1 cellular context compared by ENCODE assay signal in the genomic region with DNA sequence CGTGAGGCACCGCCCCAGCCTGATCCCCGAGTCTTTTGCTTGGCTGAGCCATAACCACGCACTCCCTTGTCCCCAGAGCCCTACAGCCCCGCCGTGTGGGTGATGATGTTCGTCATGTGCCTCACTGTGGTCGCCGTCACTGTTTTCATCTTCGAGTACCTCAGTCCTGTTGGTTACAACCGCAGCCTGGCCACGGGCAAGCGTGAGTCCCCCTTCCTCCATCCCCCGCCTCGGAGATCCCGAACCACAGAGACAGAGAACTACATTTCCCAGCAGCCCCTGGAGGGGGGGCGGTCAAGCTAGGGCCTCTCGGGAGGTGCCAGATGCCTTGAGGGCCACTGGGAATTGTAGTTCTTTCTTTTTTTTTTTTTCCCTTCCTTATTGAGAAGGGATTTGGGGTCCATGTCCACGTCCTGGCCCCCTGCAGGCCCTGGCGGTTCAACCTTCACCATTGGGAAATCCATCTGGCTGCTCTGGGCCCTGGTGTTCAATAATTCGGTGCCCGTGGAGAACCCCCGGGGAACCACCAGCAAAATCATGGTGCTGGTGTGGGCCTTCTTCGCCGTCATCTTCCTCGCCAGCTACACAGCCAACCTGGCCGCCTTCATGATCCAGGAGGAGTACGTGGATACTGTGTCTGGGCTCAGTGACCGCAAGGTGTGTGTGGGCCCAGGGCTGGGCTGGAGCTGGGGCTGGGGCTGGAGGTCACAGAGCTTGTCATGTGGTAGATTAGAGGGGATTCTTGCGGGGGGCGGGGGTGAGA.
TF ChIP-seq lines count a peak whose summit lies in the region.

No MANE protein-coding gene starts in this region.

TF ChIP-seq in HepG2, 621 proteins besides CTCF, POLR2A, EP300 and RAD21 (continued from another document and continues in another):
- TF ChIP-seq, protein P1, sequence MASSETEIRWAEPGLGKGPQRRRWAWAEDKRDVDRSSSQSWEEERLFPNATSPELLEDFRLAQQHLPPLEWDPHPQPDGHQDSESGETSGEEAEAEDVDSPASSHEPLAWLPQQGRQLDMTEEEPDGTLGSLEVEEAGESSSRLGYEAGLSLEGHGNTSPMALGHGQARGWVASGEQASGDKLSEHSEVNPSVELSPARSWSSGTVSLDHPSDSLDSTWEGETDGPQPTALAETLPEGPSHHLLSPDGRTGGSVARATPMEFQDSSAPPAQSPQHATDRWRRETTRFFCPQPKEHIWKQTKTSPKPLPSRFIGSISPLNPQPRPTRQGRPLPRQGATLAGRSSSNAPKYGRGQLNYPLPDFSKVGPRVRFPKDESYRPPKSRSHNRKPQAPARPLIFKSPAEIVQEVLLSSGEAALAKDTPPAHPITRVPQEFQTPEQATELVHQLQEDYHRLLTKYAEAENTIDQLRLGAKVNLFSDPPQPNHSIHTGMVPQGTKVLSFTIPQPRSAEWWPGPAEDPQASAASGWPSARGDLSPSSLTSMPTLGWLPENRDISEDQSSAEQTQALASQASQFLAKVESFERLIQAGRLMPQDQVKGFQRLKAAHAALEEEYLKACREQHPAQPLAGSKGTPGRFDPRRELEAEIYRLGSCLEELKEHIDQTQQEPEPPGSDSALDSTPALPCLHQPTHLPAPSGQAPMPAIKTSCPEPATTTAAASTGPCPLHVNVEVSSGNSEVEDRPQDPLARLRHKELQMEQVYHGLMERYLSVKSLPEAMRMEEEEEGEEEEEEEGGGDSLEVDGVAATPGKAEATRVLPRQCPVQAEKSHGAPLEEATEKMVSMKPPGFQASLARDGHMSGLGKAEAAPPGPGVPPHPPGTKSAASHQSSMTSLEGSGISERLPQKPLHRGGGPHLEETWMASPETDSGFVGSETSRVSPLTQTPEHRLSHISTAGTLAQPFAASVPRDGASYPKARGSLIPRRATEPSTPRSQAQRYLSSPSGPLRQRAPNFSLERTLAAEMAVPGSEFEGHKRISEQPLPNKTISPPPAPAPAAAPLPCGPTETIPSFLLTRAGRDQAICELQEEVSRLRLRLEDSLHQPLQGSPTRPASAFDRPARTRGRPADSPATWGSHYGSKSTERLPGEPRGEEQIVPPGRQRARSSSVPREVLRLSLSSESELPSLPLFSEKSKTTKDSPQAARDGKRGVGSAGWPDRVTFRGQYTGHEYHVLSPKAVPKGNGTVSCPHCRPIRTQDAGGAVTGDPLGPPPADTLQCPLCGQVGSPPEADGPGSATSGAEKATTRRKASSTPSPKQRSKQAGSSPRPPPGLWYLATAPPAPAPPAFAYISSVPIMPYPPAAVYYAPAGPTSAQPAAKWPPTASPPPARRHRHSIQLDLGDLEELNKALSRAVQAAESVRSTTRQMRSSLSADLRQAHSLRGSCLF (CRISPR knock-in tag; IDR thresholded peaks at IDR 0.05; ENCODE audit: borderline replicate concordance) = no peak
- TF ChIP-seq AHDC1 (CRISPR knock-in tag; IDR thresholded peaks at IDR 0.05; ENCODE audit: borderline replicate concordance) = no peak
- TF ChIP-seq HIVEP1 (CRISPR knock-in tag; IDR thresholded peaks at IDR 0.05) = no peak
- no peak for TF ChIP-seq ELF4 (CRISPR knock-in tag; IDR thresholded peaks at IDR 0.05; ENCODE audit: borderline replicate concordance)
- no peak for TF ChIP-seq FOSL2 (CRISPR knock-in tag; IDR thresholded peaks at IDR 0.05)
- TF ChIP-seq NONO (IDR thresholded peaks at IDR 0.05) = no peak
- TF ChIP-seq NONO (CRISPR knock-in tag; conservative IDR thresholded peaks at IDR 0.05) = no peak
- TF ChIP-seq NFE2L1 (CRISPR knock-in tag; IDR thresholded peaks at IDR 0.05; ENCODE audit: borderline replicate concordance) = no peak
- no peak for TF ChIP-seq CHD4 (IDR thresholded peaks at IDR 0.05; ENCODE audit: borderline replicate concordance, low read length)
- TF ChIP-seq SP1 (IDR thresholded peaks at IDR 0.05) = no peak
- 0 out of 2 replicates have a peak, but pooled peaks have one; percentile 41 for TF ChIP-seq SP1 (CRISPR knock-in tag; IDR thresholded peaks at IDR 0.05)
- no peak for TF ChIP-seq ZBTB8A (CRISPR knock-in tag; IDR thresholded peaks at IDR 0.05; ENCODE audit: borderline replicate concordance, low read depth)
- no peak for TF ChIP-seq SETDB1 (CRISPR knock-in tag; IDR thresholded peaks at IDR 0.05; ENCODE audit: borderline replicate concordance)
- TF ChIP-seq, protein P2, sequence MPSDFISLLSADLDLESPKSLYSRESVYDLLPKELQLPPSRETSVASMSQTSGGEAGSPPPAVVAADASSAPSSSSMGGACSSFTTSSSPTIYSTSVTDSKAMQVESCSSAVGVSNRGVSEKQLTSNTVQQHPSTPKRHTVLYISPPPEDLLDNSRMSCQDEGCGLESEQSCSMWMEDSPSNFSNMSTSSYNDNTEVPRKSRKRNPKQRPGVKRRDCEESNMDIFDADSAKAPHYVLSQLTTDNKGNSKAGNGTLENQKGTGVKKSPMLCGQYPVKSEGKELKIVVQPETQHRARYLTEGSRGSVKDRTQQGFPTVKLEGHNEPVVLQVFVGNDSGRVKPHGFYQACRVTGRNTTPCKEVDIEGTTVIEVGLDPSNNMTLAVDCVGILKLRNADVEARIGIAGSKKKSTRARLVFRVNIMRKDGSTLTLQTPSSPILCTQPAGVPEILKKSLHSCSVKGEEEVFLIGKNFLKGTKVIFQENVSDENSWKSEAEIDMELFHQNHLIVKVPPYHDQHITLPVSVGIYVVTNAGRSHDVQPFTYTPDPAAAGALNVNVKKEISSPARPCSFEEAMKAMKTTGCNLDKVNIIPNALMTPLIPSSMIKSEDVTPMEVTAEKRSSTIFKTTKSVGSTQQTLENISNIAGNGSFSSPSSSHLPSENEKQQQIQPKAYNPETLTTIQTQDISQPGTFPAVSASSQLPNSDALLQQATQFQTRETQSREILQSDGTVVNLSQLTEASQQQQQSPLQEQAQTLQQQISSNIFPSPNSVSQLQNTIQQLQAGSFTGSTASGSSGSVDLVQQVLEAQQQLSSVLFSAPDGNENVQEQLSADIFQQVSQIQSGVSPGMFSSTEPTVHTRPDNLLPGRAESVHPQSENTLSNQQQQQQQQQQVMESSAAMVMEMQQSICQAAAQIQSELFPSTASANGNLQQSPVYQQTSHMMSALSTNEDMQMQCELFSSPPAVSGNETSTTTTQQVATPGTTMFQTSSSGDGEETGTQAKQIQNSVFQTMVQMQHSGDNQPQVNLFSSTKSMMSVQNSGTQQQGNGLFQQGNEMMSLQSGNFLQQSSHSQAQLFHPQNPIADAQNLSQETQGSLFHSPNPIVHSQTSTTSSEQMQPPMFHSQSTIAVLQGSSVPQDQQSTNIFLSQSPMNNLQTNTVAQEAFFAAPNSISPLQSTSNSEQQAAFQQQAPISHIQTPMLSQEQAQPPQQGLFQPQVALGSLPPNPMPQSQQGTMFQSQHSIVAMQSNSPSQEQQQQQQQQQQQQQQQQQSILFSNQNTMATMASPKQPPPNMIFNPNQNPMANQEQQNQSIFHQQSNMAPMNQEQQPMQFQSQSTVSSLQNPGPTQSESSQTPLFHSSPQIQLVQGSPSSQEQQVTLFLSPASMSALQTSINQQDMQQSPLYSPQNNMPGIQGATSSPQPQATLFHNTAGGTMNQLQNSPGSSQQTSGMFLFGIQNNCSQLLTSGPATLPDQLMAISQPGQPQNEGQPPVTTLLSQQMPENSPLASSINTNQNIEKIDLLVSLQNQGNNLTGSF (CRISPR knock-in tag; IDR thresholded peaks at IDR 0.05) = no peak
- TF ChIP-seq, protein P3, sequence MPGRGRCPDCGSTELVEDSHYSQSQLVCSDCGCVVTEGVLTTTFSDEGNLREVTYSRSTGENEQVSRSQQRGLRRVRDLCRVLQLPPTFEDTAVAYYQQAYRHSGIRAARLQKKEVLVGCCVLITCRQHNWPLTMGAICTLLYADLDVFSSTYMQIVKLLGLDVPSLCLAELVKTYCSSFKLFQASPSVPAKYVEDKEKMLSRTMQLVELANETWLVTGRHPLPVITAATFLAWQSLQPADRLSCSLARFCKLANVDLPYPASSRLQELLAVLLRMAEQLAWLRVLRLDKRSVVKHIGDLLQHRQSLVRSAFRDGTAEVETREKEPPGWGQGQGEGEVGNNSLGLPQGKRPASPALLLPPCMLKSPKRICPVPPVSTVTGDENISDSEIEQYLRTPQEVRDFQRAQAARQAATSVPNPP (CRISPR knock-in tag; IDR thresholded peaks at IDR 0.05) = no peak
- TF ChIP-seq TCF7L2 (IDR thresholded peaks at IDR 0.05; ENCODE audit: low read depth, low read length) = no peak
- TF ChIP-seq CBX1 (IDR thresholded peaks at IDR 0.05; ENCODE audit: low read depth) = no peak
- TF ChIP-seq, protein P4, sequence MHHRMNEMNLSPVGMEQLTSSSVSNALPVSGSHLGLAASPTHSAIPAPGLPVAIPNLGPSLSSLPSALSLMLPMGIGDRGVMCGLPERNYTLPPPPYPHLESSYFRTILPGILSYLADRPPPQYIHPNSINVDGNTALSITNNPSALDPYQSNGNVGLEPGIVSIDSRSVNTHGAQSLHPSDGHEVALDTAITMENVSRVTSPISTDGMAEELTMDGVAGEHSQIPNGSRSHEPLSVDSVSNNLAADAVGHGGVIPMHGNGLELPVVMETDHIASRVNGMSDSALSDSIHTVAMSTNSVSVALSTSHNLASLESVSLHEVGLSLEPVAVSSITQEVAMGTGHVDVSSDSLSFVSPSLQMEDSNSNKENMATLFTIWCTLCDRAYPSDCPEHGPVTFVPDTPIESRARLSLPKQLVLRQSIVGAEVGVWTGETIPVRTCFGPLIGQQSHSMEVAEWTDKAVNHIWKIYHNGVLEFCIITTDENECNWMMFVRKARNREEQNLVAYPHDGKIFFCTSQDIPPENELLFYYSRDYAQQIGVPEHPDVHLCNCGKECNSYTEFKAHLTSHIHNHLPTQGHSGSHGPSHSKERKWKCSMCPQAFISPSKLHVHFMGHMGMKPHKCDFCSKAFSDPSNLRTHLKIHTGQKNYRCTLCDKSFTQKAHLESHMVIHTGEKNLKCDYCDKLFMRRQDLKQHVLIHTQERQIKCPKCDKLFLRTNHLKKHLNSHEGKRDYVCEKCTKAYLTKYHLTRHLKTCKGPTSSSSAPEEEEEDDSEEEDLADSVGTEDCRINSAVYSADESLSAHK (CRISPR knock-in tag; IDR thresholded peaks at IDR 0.05; ENCODE audit: borderline replicate concordance) = no peak
- no peak for TF ChIP-seq ZBED4 (CRISPR knock-in tag; IDR thresholded peaks at IDR 0.05; ENCODE audit: borderline replicate concordance)
- TF ChIP-seq PBX3 (CRISPR knock-in tag; IDR thresholded peaks at IDR 0.05; ENCODE audit: borderline replicate concordance) = no peak
- TF ChIP-seq ZNF788 (CRISPR knock-in tag; IDR thresholded peaks at IDR 0.05; ENCODE audit: borderline replicate concordance) = no peak
